Comparison of ENCODE assay signal across 11 cellular contexts in genomic region chr1:178192686-178193085, GRCh38.
A peak's percentile ranks its signal among the peaks of the same experiment; 100 is the strongest.
DNase-seq lines count a peak whose midpoint lies in the region; ATAC-seq and TF ChIP-seq lines count a peak whose summit lies in the region.
"Had no signal": no experiment of that assay in that cellular context is flagged by ENCODE, and none has a peak within 500 bp of the region (broad histone marks: within the 10 kb centered on the region; RNA-seq: fewer than 3 reads in every experiment).

No MANE protein-coding gene starts in this region.

- no peak overlapping the region for H3K4me3 ChIP-seq in PC-9
- no peak overlapping the region for H3K4me3 ChIP-seq in epithelial cell of esophagus (ENCODE audit: low read length)
- no peak overlapping the region for H3K4me3 ChIP-seq in naive thymus-derived CD4-positive, alpha-beta T cell (ENCODE audit: low read length)

- peaks cover 43% of the 10 kb centered on the region for H3K79me2 ChIP-seq in PC-9 (ENCODE audit: low read depth)

- no peaks in the 10 kb centered on the region for H3K4me1 Mint-ChIP-seq in naive thymus-derived CD4-positive, alpha-beta T cell
- H3K4me1 Mint-ChIP-seq: activated T-helper 17 cell treated with anti-CD3 and anti-CD28 coated beads, Interleukin-2, amount 50 U/mL, for 72 hours; nephron had no signal

- H3K27ac ChIP-seq in PC-9, result peak overlapping the region; percentile 67
- H3K27ac ChIP-seq in naive thymus-derived CD4-positive, alpha-beta T cell (ENCODE audit: low read depth, low read length), result no peak overlapping the region

- H3K27me3 ChIP-seq in PC-9 (ENCODE audit: insufficient read depth, low read depth), result no peaks in the 10 kb centered on the region
- H3K27me3 ChIP-seq in naive thymus-derived CD4-positive, alpha-beta T cell (ENCODE audit: control insufficient read depth in 2 of 2, insufficient read depth in 2 of 2, low read length in 2 of 2), result no peaks in the 10 kb centered on the region

- H4K20me1 ChIP-seq in PC-9 (ENCODE audit: insufficient read depth), result no peaks in the 10 kb centered on the region

- H3K27ac Mint-ChIP-seq in naive thymus-derived CD4-positive, alpha-beta T cell, result no peak overlapping the region
- H3K27ac Mint-ChIP-seq: activated T-helper 17 cell treated with anti-CD3 and anti-CD28 coated beads, Interleukin-2, amount 50 U/mL, for 72 hours; nephron had no signal

- H3F3A ChIP-seq in PC-9 (ENCODE audit: insufficient read depth, low read depth), result peaks cover 10% of the 10 kb centered on the region; the same call in 1 of the 2 replicates

- no peak for TF ChIP-seq CTCF in PC-9 (conservative IDR thresholded peaks at IDR 0.05)
- TF ChIP-seq CTCF in epithelial cell of esophagus (IDR thresholded peaks at IDR 0.05; ENCODE audit: insufficient read depth, low read depth, low read length, missing control alignments), result no peak

- peak overlapping the region; percentile 4; the same call in 1 of the 2 replicates for H3K4me2 ChIP-seq in PC-9

- peaks cover 3% of the 10 kb centered on the region; the same call in 1 of the 2 replicates for H3K9me3 ChIP-seq in PC-9 (ENCODE audit: insufficient read depth, low read depth)
- H3K9me3 ChIP-seq in naive thymus-derived CD4-positive, alpha-beta T cell (ENCODE audit: control insufficient read depth in 2 of 3, low read length in 3 of 3), result no peaks in the 10 kb centered on the region

- BruUV-seq in PC-9 (replicated peaks; lab: Mats Ljungman, UMichigan), result no TSS peak

- H3K9me2 ChIP-seq in PC-9 (ENCODE audit: insufficient read depth), result no peaks in the 10 kb centered on the region

- no peak overlapping the region for H3K4me3 Mint-ChIP-seq in naive thymus-derived CD4-positive, alpha-beta T cell
- H3K4me3 Mint-ChIP-seq: activated T-helper 17 cell treated with anti-CD3 and anti-CD28 coated beads, Interleukin-2, amount 50 U/mL, for 72 hours; nephron had no signal

- CTCF ChIA-PET in PC-9 (lab: Charles Lee), result interaction anchor here (0.6 kb wide), 1 partner anchor 23 kb away, joined by 3 read pairs; no protein-coding TSS in a partner anchor
- CTCF ChIA-PET in naive thymus-derived CD4-positive, alpha-beta T cell (lab: Charles Lee), result no interaction called here

- H3K27me3 Mint-ChIP-seq in naive thymus-derived CD4-positive, alpha-beta T cell, result peaks cover 0 to 5% (median 4%) of the 10 kb centered on the region in 5 donors
- H3K27me3 Mint-ChIP-seq: activated T-helper 17 cell treated with anti-CD3 and anti-CD28 coated beads, Interleukin-2, amount 50 U/mL, for 72 hours had no signal

- peaks cover 0 to 3% (median 0%) of the 10 kb centered on the region in 11 donors for H3K9me3 Mint-ChIP-seq in naive thymus-derived CD4-positive, alpha-beta T cell
- H3K9me3 Mint-ChIP-seq: activated T-helper 17 cell treated with anti-CD3 and anti-CD28 coated beads, Interleukin-2, amount 50 U/mL, for 72 hours had no signal

- POLR2A ChIA-PET in PC-9 (lab: Charles Lee; ENCODE audit: unreplicated experiment), result interaction anchor here (0.6 to 0.8 kb wide), 4 partner anchors 29 to 84 kb away, joined by 5 to 18 read pairs (median 8); no protein-coding TSS in a partner anchor
- POLR2A ChIA-PET in naive thymus-derived CD4-positive, alpha-beta T cell (lab: Charles Lee), result no interaction called here

- ATAC-seq in naive thymus-derived CD4-positive, alpha-beta T cell, result peak; percentile 78
- no peak for ATAC-seq in HG03521 (IDR thresholded peaks at IDR 0.05; ENCODE audit: unreplicated experiment)
- ATAC-seq: activated T-helper 17 cell treated with anti-CD3 and anti-CD28 coated beads, Interleukin-2, amount 50 U/mL, for 72 hours had no signal

- DNase-seq in GF-D8 (lab: John Stamatoyannopoulos, UW) (peak; percentile 51), PC-9 (peak; percentile 69 to 90), epithelial cell of esophagus (ENCODE audit: low read depth) (peak; percentile 83), NCI-H2171 (lab: John Stamatoyannopoulos, UW) (no peak)
- no peak for DNase-seq in naive thymus-derived CD4-positive, alpha-beta T cell
- no peak for DNase-seq in stimulated activated CD4-positive, alpha-beta T cell treated with anti-CD3 and anti-CD28 coated beads, Interleukin-2, amount 100 ng/mL, for 48 hours
- no peak for DNase-seq in activated CD4-positive, alpha-beta T cell treated with anti-CD3 and anti-CD28 coated beads for 1 hour
- DNase-seq: NCI-H1092 had no signal

- H3K4me1 ChIP-seq in PC-9 (replicated peaks; ENCODE audit: insufficient read depth), result peaks cover 8% of the 10 kb centered on the region; the same call in 1 of the 2 replicates
- no peaks in the 10 kb centered on the region for H3K4me1 ChIP-seq in naive thymus-derived CD4-positive, alpha-beta T cell (ENCODE audit: control insufficient read depth in 2 of 2, insufficient read depth in 2 of 2, low read length in 2 of 2)

- no peaks in the 10 kb centered on the region for H3K36me3 Mint-ChIP-seq in naive thymus-derived CD4-positive, alpha-beta T cell

- no peaks in the 10 kb centered on the region for H3K36me3 ChIP-seq in PC-9 (ENCODE audit: low read depth)
- H3K36me3 ChIP-seq in naive thymus-derived CD4-positive, alpha-beta T cell (ENCODE audit: control insufficient read depth in 2 of 3, insufficient read depth in 3 of 3, low read length in 3 of 3), result no peaks in the 10 kb centered on the region

- intact Hi-C loops in PC-9 (cut with micrococcal nuclease; ENCODE audit: unreplicated experiment), result loop anchor here (1.0 to 5.0 kb wide), 6 partner anchors 46 to 135 kb away; no protein-coding TSS in a partner anchor
- intact Hi-C loops in naive thymus-derived CD4-positive, alpha-beta T cell (cut with micrococcal nuclease), result no loop called here

- H2AFZ ChIP-seq in PC-9, result no peak overlapping the region

Comparison
In these comparisons a context has a peak if more than half of its experiments do, and no peak if none do; other contexts are left out.
1. DNase-seq: peak in GF-D8 (single experiment), PC-9 (2 of 2) and epithelial cell of esophagus (single experiment); none in naive thymus-derived CD4-positive, alpha-beta T cell (0 of 9), NCI-H2171 (single experiment), stimulated activated CD4-positive, alpha-beta T cell treated with anti-CD3 and anti-CD28 coated beads, Interleukin-2, amount 100 ng/mL, for 48 hours (0 of 2) and activated CD4-positive, alpha-beta T cell treated with anti-CD3 and anti-CD28 coated beads for 1 hour (single experiment).